In genomic region chr14:74593241-74593985, GRCh38 we compare ENCODE assay signal across 12 cellular contexts. TPM values are rescaled to one million over a fixed set of nuclear protein-coding genes. Genes with fewer than 3 reads are reported as not detected.
DNase-seq lines count a peak whose midpoint lies in the region; ATAC-seq and TF ChIP-seq lines count a peak whose summit lies in the region.
"Had no signal": no experiment of that assay in that cellular context is flagged by ENCODE, and none has a peak within 500 bp of the region (broad histone marks: within the 10 kb centered on the region; RNA-seq: fewer than 3 reads in every experiment).

No MANE protein-coding gene starts in this region.

- 43 to 57% methylated on average over 12 of the region's 12 CpGs for WGBS in sigmoid colon, 2 donors

- H3K4me3 ChIP-seq in BLaER1 treated with 17β-estradiol and CSF1 and Interleukin-3, amounts not matched to agents 10 nM and 100 nM: no peak overlapping the region
- no peak overlapping the region for H3K4me3 ChIP-seq in adipocyte (ENCODE audit: low read length)
- no peak overlapping the region for H3K4me3 ChIP-seq in left ventricle myocardium inferior
- no peak overlapping the region for H3K4me3 ChIP-seq in sigmoid colon

- H3K27ac ChIP-seq in BLaER1 treated with 17β-estradiol and CSF1 and Interleukin-3, amounts not matched to agents 10 nM and 100 nM: peak overlapping the region in 9 of 11 experiments; percentile 16 to 91 (median 63); a peak in 17 of 22 replicates
- H3K27ac ChIP-seq in left ventricle myocardium inferior (replicated peaks) (peak overlapping the region; percentile 86), sigmoid colon (peak overlapping the region; percentile 34 to 77 (median 54))

- H3K4me2 ChIP-seq in BLaER1 treated with 17β-estradiol and CSF1 and Interleukin-3, amounts not matched to agents 10 nM and 100 nM: peak overlapping the region; percentile 26 to 77 (median 63); a peak in 21 of 22 replicates

- no peak for ATAC-seq in GM21528 (IDR thresholded peaks at IDR 0.05; ENCODE audit: low FRiP score, unreplicated experiment)
- ATAC-seq: activated CD8-positive, alpha-beta T cell treated with anti-CD3 and anti-CD28 coated beads, Interleukin-2, amount 10 ng/mL, durations not matched to agents 7 days and 5 days had no signal

- H4K20me1 ChIP-seq in BLaER1 treated with 17β-estradiol and CSF1 and Interleukin-3, amounts not matched to agents 10 nM and 100 nM: no peaks in the 10 kb centered on the region

- no peaks in the 10 kb centered on the region for H3K27me3 ChIP-seq in BLaER1 treated with 17β-estradiol and CSF1 and Interleukin-3, amounts not matched to agents 10 nM and 100 nM
- H3K27me3 ChIP-seq in adipocyte (replicated peaks; ENCODE audit: control insufficient read depth, insufficient read depth, low read length): no peaks in the 10 kb centered on the region
- no peaks in the 10 kb centered on the region for H3K27me3 ChIP-seq in left ventricle myocardium inferior (ENCODE audit: low read depth)
- no peaks in the 10 kb centered on the region for H3K27me3 ChIP-seq in sigmoid colon

- TF ChIP-seq EP300 in sigmoid colon (IDR thresholded peaks at IDR 0.05): no peak

- H3K4me1 ChIP-seq in BLaER1 treated with 17β-estradiol and CSF1 and Interleukin-3, amounts not matched to agents 10 nM and 100 nM: peaks cover 11 to 91% (median 19%) of the 10 kb centered on the region in 10 experiments
- H3K4me1 ChIP-seq in adipocyte (ENCODE audit: control insufficient read depth, insufficient read depth, low read length): peaks cover 58% of the 10 kb centered on the region
- H3K4me1 ChIP-seq in left ventricle myocardium inferior: peaks cover 76% of the 10 kb centered on the region
- H3K4me1 ChIP-seq in sigmoid colon: peaks cover 0 to 21% (median 10%) of the 10 kb centered on the region in 4 donors

- peak overlapping the region in 5 of 11 experiments; percentile 29 to 83 (median 72); a peak in 8 of 22 replicates for H3K9ac ChIP-seq in BLaER1 treated with 17β-estradiol and CSF1 and Interleukin-3, amounts not matched to agents 10 nM and 100 nM
- H3K9ac ChIP-seq in adipocyte (ENCODE audit: low read length): peak overlapping the region; percentile 82

- intact Hi-C loops in left ventricle myocardium inferior (cut with micrococcal nuclease): no loop called here
- intact Hi-C loops in sigmoid colon (cut with DNase I): no loop called here

- TF ChIP-seq CTCF in left ventricle myocardium inferior (IDR thresholded peaks at IDR 0.05; ENCODE audit: borderline replicate concordance) (no peak), sigmoid colon (IDR thresholded peaks at IDR 0.05) (no peak)

- DNase-seq in adipocyte (ENCODE audit: low read depth) (peak; percentile 31), left ventricle myocardium inferior (no peak), sigmoid colon (no peak), RPMI8226 (no peak), NCI-H2196 (lab: John Stamatoyannopoulos, UW; ENCODE audit: unreplicated experiment) (no peak)
- DNase-seq in activated naive CD4-positive, alpha-beta T cell (lab: John Stamatoyannopoulos, UW): no peak
- DNase-seq: activated CD8-positive, alpha-beta T cell treated with anti-CD3 and anti-CD28 coated beads, Interleukin-2, amount 10 ng/mL, durations not matched to agents 7 days and 5 days; naive thymus-derived CD4-positive, alpha-beta T cell; NCI-H2227 treated with DMSO at 0.1 percent for 48 hours; stimulated activated CD4-positive, alpha-beta T cell treated with anti-CD3 and anti-CD28 coated beads, Interleukin-4, amount 100 ng/mL, for 4 hours had no signal

- H3K9me3 ChIP-seq in BLaER1 treated with 17β-estradiol and CSF1 and Interleukin-3, amounts not matched to agents 10 nM and 100 nM (replicated peaks in 1 of 11): no peaks in the 10 kb centered on the region
- no peaks in the 10 kb centered on the region for H3K9me3 ChIP-seq in adipocyte (ENCODE audit: control insufficient read depth, low read length)
- no peaks in the 10 kb centered on the region for H3K9me3 ChIP-seq in left ventricle myocardium inferior (replicated peaks)
- H3K9me3 ChIP-seq in sigmoid colon: no peaks in the 10 kb centered on the region

- H3K36me3 ChIP-seq in BLaER1 treated with 17β-estradiol and CSF1 and Interleukin-3, amounts not matched to agents 10 nM and 100 nM: no peaks in the 10 kb centered on the region
- H3K36me3 ChIP-seq in adipocyte (ENCODE audit: control insufficient read depth, insufficient read depth, low read length, severe bottlenecking): no peaks in the 10 kb centered on the region
- no peaks in the 10 kb centered on the region for H3K36me3 ChIP-seq in left ventricle myocardium inferior
- no peaks in the 10 kb centered on the region for H3K36me3 ChIP-seq in sigmoid colon

- TF ChIP-seq POLR2A in sigmoid colon (IDR thresholded peaks at IDR 0.05): no peak

RNA-seq across cellular contexts. Expression of gene LTBP2, which starts 18.6 kb away (rescaled TPM):
- 26.5 TPM for total RNA-seq in left ventricle myocardium inferior
- total RNA-seq in sigmoid colon: 10 to 100 TPM; 12.1 to 71.2 (median 15.3) TPM
- 1 to 10 TPM in 2 of 3 donors, under 1 TPM in 1; 0.46 to 7.1 (median 1.2) TPM for polyA plus RNA-seq in sigmoid colon
